ENCODE assay signal across 8 cellular contexts in genomic region chr4:153257151-153257620, GRCh38. TPM values are rescaled to one million over a fixed set of nuclear protein-coding genes. Genes with fewer than 3 reads are reported as not detected.
DNase-seq lines count a peak whose midpoint lies in the region; ATAC-seq, FAIRE-seq and TF ChIP-seq lines count a peak whose summit lies in the region.

No MANE protein-coding gene starts in this region.

- H3K36me3 ChIP-seq in breast epithelium = no peaks in the 10 kb centered on the region

- peaks cover 3 to 8% of the 10 kb centered on the region in 2 donors for H3K9me3 ChIP-seq in breast epithelium

- intact Hi-C loops in breast epithelium (cut with DNase I; ENCODE audit: low total_unique reads) = no loop called here

- no peaks in the 10 kb centered on the region for H3K27me3 ChIP-seq in breast epithelium

- in situ Hi-C loops in astrocyte of the cerebellum (cut with HindIII; ENCODE audit: low sequenced_read_pairs) = no loop called here

- TF ChIP-seq POLR2A in breast epithelium (IDR thresholded peaks at IDR 0.05) = no peak

- FAIRE-seq in islet of Langerhans (lab: Jason Lieb, UNC) = peak; percentile 61

- H3K27ac ChIP-seq in breast epithelium = no peak overlapping the region

- no peak for TF ChIP-seq CTCF in AG10803 (conservative IDR thresholded peaks at IDR 0.05; ENCODE audit: low read length)
- no peak for TF ChIP-seq CTCF in astrocyte of the cerebellum (IDR thresholded peaks at IDR 0.05; ENCODE audit: low read depth, low read length, missing control alignments)
- no peak for TF ChIP-seq CTCF in breast epithelium (IDR thresholded peaks at IDR 0.05)

- H3K4me3 ChIP-seq in AG10803 (ENCODE audit: low read length) = peak overlapping the region; percentile 42
- peak overlapping the region; percentile 23 for H3K4me3 ChIP-seq in astrocyte of the cerebellum (ENCODE audit: low read depth, low read length)
- no peak overlapping the region for H3K4me3 ChIP-seq in breast epithelium

- ATAC-seq in GM19468 (IDR thresholded peaks at IDR 0.05; ENCODE audit: extremely low read depth, unreplicated experiment) (peak; percentile 43), HG02588 (IDR thresholded peaks at IDR 0.05; ENCODE audit: unreplicated experiment) (no peak)
- ATAC-seq in stimulated activated naive CD8-positive, alpha-beta T cell treated with anti-CD3 and anti-CD28 coated beads, Interleukin-15, Interleukin-2, amounts not matched to agents 100 U/mL and 50 U/mL, for 24 hours = peak; percentile 81

- no peaks in the 10 kb centered on the region for H3K4me1 ChIP-seq in breast epithelium

- DNase-seq in AG10803 (ENCODE audit: low read depth) (peak; percentile 65), NCI-H2171 (lab: John Stamatoyannopoulos, UW) (peak; percentile 29), astrocyte of the cerebellum (ENCODE audit: low read depth) (no peak), breast epithelium (ENCODE audit: low spot score in 2 of 2) (no peak)
- peak; percentile 39 for DNase-seq in stimulated activated naive CD8-positive, alpha-beta T cell treated with anti-CD3 and anti-CD28 coated beads, Interleukin-15, Interleukin-2, amounts not matched to agents 100 U/mL and 50 U/mL, for 24 hours

RNA-seq across cellular contexts. Expression of gene TRIM2, which starts 52.9 kb away (rescaled TPM):
- total RNA-seq in breast epithelium = 100 to 1,000 TPM in 1 of 3 donors, 10 to 100 TPM in 2; 26.7 to 109 (median 52.4) TPM

Comparison
In these comparisons a context has a peak if more than half of its experiments do, and no peak if none do; other contexts are left out.
1. DNase-seq: peak in AG10803 (single experiment), NCI-H2171 (single experiment) and stimulated activated naive CD8-positive, alpha-beta T cell treated with anti-CD3 and anti-CD28 coated beads, Interleukin-15, Interleukin-2, amounts not matched to agents 100 U/mL and 50 U/mL, for 24 hours (single experiment); none in astrocyte of the cerebellum (single experiment) and breast epithelium (0 of 2).
2. H3K4me3 ChIP-seq: peak in AG10803 (single experiment) and astrocyte of the cerebellum (single experiment); none in breast epithelium (0 of 3).